In the genomic region with DNA sequence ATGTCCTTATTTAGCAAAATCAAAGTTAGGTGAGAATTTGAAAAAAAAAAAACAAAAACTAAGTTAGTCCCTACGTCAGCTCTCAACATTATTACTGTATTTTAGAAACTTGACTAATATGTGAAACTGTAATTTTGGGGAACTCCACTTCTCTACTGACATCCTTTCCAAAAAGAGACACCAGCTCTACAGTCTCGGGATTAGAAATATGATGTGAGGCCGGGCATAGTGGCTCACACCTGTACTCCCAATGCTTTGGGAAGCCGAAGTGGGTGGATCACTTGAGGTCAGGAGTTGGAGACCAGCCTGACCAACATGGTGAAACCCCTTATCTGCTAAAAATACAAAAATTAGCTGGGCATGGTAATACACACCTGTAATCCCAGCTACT, we compare ENCODE assay signal across 7 cellular contexts.
DNase-seq lines count a peak whose midpoint lies in the region; ATAC-seq and TF ChIP-seq lines count a peak whose summit lies in the region.
"Not testable (repeated sequence)": the region's sequence is repeated elsewhere in the genome, so short reads cannot be mapped to it uniquely, and the experiment has no call there.

No MANE protein-coding gene starts in this region.

- TF ChIP-seq CTCF in DOHH2 (IDR thresholded peaks at IDR 0.05; ENCODE audit: low read depth, low read length, poor library complexity, severe bottlenecking); H9 (conservative IDR thresholded peaks at IDR 0.05); MM.1S (IDR thresholded peaks at IDR 0.05; ENCODE audit: low read length); activated B cell treated with CpG ODN at 0.5 μM for 24 hours (IDR thresholded peaks at IDR 0.05); right atrium auricular region (IDR thresholded peaks at IDR 0.05): not testable (repeated sequence)

- not testable (repeated sequence) for H3K4ac ChIP-seq in H9 (ENCODE audit: low read depth, low read length)

- H3K23me2 ChIP-seq in H9 (ENCODE audit: insufficient read length, low read depth, low read length, poor library complexity, severe bottlenecking) = not testable (repeated sequence)

- H3K4me3 Mint-ChIP-seq in H9 (0 out of 5 replicates have a peak overlapping the region, but pooled peaks of 1 of the 2 experiments have one; percentile 11), activated B cell treated with CpG ODN at 0.5 μM for 24 hours (peak overlapping the region; percentile 65)

- no CpG with 5 or more reads among the region's 4 CpGs for WGBS in H9 (ENCODE audit: extremely low coverage, insufficient read length, low lambda C conversion rate)
- WGBS in ectodermal cell, 2 experiments = 89 to 92% methylated on average over 3 of the region's 4 CpGs

- H3K4me3 ChIP-seq in DOHH2 (ENCODE audit: low read length) = peak overlapping the region; percentile 10; the same call in 1 of the 2 replicates
- 0 out of 2 replicates have a peak overlapping the region, but pooled peaks have one; percentile 40 for H3K4me3 ChIP-seq in MM.1S (ENCODE audit: low read length)
- H3K4me3 ChIP-seq in ectodermal cell (ENCODE audit: insufficient read depth, low read depth, low read length); right atrium auricular region: not testable (repeated sequence)

- ATAC-seq in activated B cell treated with CpG ODN at 0.5 μM for 24 hours (ENCODE audit: low read depth) (peak; percentile 67), sciatic nerve (peak; percentile 26)

- not testable (repeated sequence) for H2BK15ac ChIP-seq in H9 (ENCODE audit: low read depth, low read length)

- CTCF ChIA-PET in activated B cell treated with CpG ODN at 0.5 μM for 24 hours (lab: Charles Lee) = not testable (repeated sequence)

- not testable (repeated sequence) for H3T11ph ChIP-seq in H9 (ENCODE audit: low read length)

- H3K14ac ChIP-seq in H9 (ENCODE audit: insufficient read depth, low read length) = not testable (repeated sequence)

- H2AFZ ChIP-seq in H9 (ENCODE audit: low read length); MM.1S (ENCODE audit: low read length): not testable (repeated sequence)

- H2BK120ac ChIP-seq in H9 (ENCODE audit: low read depth, low read length, poor library complexity, severe bottlenecking) = not testable (repeated sequence)

- intact Hi-C loops in activated B cell treated with CpG ODN at 0.5 μM for 24 hours (cut with micrococcal nuclease) = loop anchor here (2.0 kb wide), 1 partner anchor 15 kb away; no protein-coding TSS in a partner anchor
- intact Hi-C loops in sciatic nerve (cut with DNase I) = not testable (repeated sequence)

- H3K79me1 ChIP-seq in H9 (ENCODE audit: insufficient read depth, low read depth, low read length, poor library complexity, severe bottlenecking) = not testable (repeated sequence)

- POLR2A ChIA-PET in activated B cell treated with CpG ODN at 0.5 μM for 24 hours (lab: Charles Lee) = interaction anchor here (0.6 to 1.0 kb wide), 2 partner anchors 8 to 9 kb away, joined by 3 to 10 read pairs; no protein-coding TSS in a partner anchor

- H4K5ac ChIP-seq in H9 (ENCODE audit: insufficient read length, low read depth, low read length) = not testable (repeated sequence)

- H4K20me1 ChIP-seq in DOHH2 (ENCODE audit: control insufficient read depth, insufficient read depth, low read depth, low read length); H9 (ENCODE audit: control insufficient read depth, insufficient read depth, insufficient read length); MM.1S (ENCODE audit: insufficient read depth, low read length): not testable (repeated sequence)

- H3K9me3 Mint-ChIP-seq in H9, activated B cell treated with CpG ODN at 0.5 μM for 24 hours: not testable (repeated sequence)

- not testable (repeated sequence) for H4K8ac ChIP-seq in H9 (replicated peaks; ENCODE audit: insufficient read length, low read depth, low read length)

- not testable (repeated sequence) for H2BK5ac ChIP-seq in H9 (ENCODE audit: insufficient read length, low read length)

- H4K91ac ChIP-seq in H9 (ENCODE audit: insufficient read length, low read depth, low read length) = not testable (repeated sequence)

- not testable (repeated sequence) for H3K27ac ChIP-seq in DOHH2 (ENCODE audit: low read depth, low read length); H9 (ENCODE audit: insufficient read length, low read depth, low read length)
- H3K27ac ChIP-seq in MM.1S (ENCODE audit: low read length) (peak overlapping the region; percentile 99), ectodermal cell (ENCODE audit: insufficient read depth, low read depth, low read length, poor library complexity, severe bottlenecking) (peak overlapping the region; percentile 8), right atrium auricular region (peak overlapping the region; percentile 23 to 61)

- not testable (repeated sequence) for H2BK20ac ChIP-seq in H9 (ENCODE audit: low read depth, low read length, poor library complexity, severe bottlenecking)

- not testable (repeated sequence) for H3K9ac ChIP-seq in H9 (ENCODE audit: extremely low read depth, insufficient read length, low read length)
- H3K9ac ChIP-seq in MM.1S (ENCODE audit: low read length) = peak overlapping the region; percentile 87

- H2AK5ac ChIP-seq in H9 (ENCODE audit: insufficient read length, low read length) = not testable (repeated sequence)

- H3K36me3 ChIP-seq in DOHH2 (ENCODE audit: control insufficient read depth, low read length); MM.1S (replicated peaks; ENCODE audit: insufficient read depth, low read length); ectodermal cell (ENCODE audit: control insufficient read depth, insufficient read depth, low read length); right atrium auricular region: not testable (repeated sequence)

- H3K27me3 ChIP-seq in DOHH2 (ENCODE audit: control insufficient read depth, low read length); H9 (ENCODE audit: insufficient read depth, low read length); MM.1S (replicated peaks; ENCODE audit: insufficient read depth, low read length); ectodermal cell (ENCODE audit: control insufficient read depth, insufficient read depth, low read length, poor library complexity, severe bottlenecking); right atrium auricular region: not testable (repeated sequence)

- not testable (repeated sequence) for H3F3A ChIP-seq in DOHH2 (ENCODE audit: control insufficient read depth, insufficient read depth)
- H3F3A ChIP-seq in MM.1S (ENCODE audit: insufficient read depth, low read length) = peaks cover 44% of the 10 kb centered on the region

- peaks cover 55 to 62% of the 10 kb centered on the region in 2 experiments for H3K4me1 Mint-ChIP-seq in H9
- peaks cover 74% of the 10 kb centered on the region for H3K4me1 Mint-ChIP-seq in activated B cell treated with CpG ODN at 0.5 μM for 24 hours

- not testable (repeated sequence) for H3K56ac ChIP-seq in H9 (ENCODE audit: insufficient read length, low read depth, low read length)

- not testable (repeated sequence) for DNase-seq in H9; MM.1S; activated B cell treated with CpG ODN at 0.5 μM for 24 hours; right atrium auricular region (ENCODE audit: low spot score); sciatic nerve (ENCODE audit: low spot score)

- not testable (repeated sequence) for H3K36me3 Mint-ChIP-seq in H9 (ENCODE audit: insufficient read depth in 1 of 3, low read depth in 3 of 3); activated B cell treated with CpG ODN at 0.5 μM for 24 hours (ENCODE audit: low read depth)

- H3K4me2 ChIP-seq in DOHH2 (ENCODE audit: low read length) = peak overlapping the region; percentile 30; the same call in 1 of the 2 replicates
- not testable (repeated sequence) for H3K4me2 ChIP-seq in H9 (ENCODE audit: insufficient read depth, insufficient read length, low read length)
- peak overlapping the region; percentile 71 for H3K4me2 ChIP-seq in MM.1S (ENCODE audit: low read depth, low read length)

- H2BK12ac ChIP-seq in H9 (ENCODE audit: insufficient read length, low read depth, low read length) = not testable (repeated sequence)

- H3K23ac ChIP-seq in H9 (ENCODE audit: insufficient read length, low read depth, low read length) = not testable (repeated sequence)

- not testable (repeated sequence) for H3K18ac ChIP-seq in H9 (ENCODE audit: insufficient read length, low read depth, low read length)

- H3K9me3 ChIP-seq in DOHH2 (ENCODE audit: control insufficient read depth, insufficient read depth, low read length); H9 (ENCODE audit: control insufficient read depth, low read depth, low read length); MM.1S (replicated peaks; ENCODE audit: insufficient read depth, low read length); ectodermal cell (ENCODE audit: control insufficient read depth, low read length); right atrium auricular region: not testable (repeated sequence)

- H3K27me3 Mint-ChIP-seq in H9 (ENCODE audit: low read depth); activated B cell treated with CpG ODN at 0.5 μM for 24 hours: not testable (repeated sequence)

- H3K79me2 ChIP-seq in DOHH2 (ENCODE audit: control insufficient read depth, low read length) (peaks cover 68% of the 10 kb centered on the region), H9 (ENCODE audit: insufficient read depth, low read length) (peaks cover 21% of the 10 kb centered on the region; the same call in 1 of the 2 replicates), MM.1S (ENCODE audit: low read length) (peaks cover 72% of the 10 kb centered on the region)

- not testable (repeated sequence) for H3K9me2 ChIP-seq in DOHH2 (replicated peaks; ENCODE audit: control insufficient read depth, low read length); MM.1S (replicated peaks; ENCODE audit: insufficient read depth, low read length)

- peaks cover 51% of the 10 kb centered on the region for H3K4me1 ChIP-seq in DOHH2 (ENCODE audit: control insufficient read depth, low read length)
- not testable (repeated sequence) for H3K4me1 ChIP-seq in H9 (ENCODE audit: insufficient read depth, low read length); ectodermal cell (ENCODE audit: control insufficient read depth, insufficient read depth, low read length)
- peaks cover 26% of the 10 kb centered on the region for H3K4me1 ChIP-seq in MM.1S (ENCODE audit: low read length)
- peaks cover 0 to 28% of the 10 kb centered on the region in 2 donors for H3K4me1 ChIP-seq in right atrium auricular region

- H3K27ac Mint-ChIP-seq in H9 (peak overlapping the region; percentile 23 to 95 (median 80); a peak in 4 of 7 replicates), activated B cell treated with CpG ODN at 0.5 μM for 24 hours (peak overlapping the region; percentile 86)
